8 cellular contexts compared by ENCODE assay signal in the genomic region with DNA sequence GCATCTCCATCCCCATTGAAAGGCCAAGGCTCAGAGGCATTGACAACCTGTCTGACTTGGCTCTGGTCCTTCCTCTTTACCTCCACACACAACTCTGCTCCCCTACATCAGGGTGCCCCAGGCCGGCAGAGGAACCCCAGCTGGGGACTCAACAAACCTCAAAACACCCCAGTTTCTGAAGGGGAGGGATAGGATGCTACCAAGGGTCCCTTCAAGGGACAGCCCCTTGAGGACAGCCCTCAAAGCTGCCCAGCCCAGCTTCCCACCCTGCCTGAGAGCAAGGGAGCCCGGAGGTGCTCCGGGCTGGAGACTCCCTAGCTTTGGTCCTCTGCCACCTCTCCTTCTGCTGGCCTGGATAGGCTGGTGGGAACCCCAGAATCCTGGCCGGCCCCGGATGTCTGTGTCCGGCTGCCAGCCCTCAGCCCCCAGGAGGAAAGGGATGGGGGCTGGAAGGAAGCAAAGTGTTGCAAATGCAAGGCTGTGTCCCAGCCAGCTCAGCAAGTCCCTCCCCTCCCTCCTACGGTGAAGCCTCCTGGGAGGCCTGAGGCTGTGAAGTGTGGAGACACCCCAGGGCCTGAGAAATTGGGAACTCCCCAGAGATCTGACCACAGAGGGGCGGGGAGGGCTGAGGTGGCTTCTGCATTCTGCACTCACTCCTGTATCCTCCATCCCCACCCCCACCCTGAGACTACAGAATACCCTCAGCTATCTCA. TPM values are rescaled to one million over a fixed set of nuclear protein-coding genes. Genes with fewer than 3 reads are reported as not detected.
A peak's percentile ranks its signal among the peaks of the same experiment; 100 is the strongest.
DNase-seq lines count a peak whose midpoint lies in the region; ATAC-seq and TF ChIP-seq lines count a peak whose summit lies in the region.

No MANE protein-coding gene starts in this region.

- H3K27me3 ChIP-seq in DOHH2 (ENCODE audit: control insufficient read depth, low read length): no peaks in the 10 kb centered on the region
- H3K27me3 ChIP-seq in gastroesophageal sphincter: no peaks in the 10 kb centered on the region
- no peaks in the 10 kb centered on the region for H3K27me3 ChIP-seq in adrenal gland
- H3K27me3 ChIP-seq in WERI-Rb-1 (ENCODE audit: insufficient read depth, low read depth, severe bottlenecking): no peaks in the 10 kb centered on the region

- no peak for TF ChIP-seq POLR2A in gastroesophageal sphincter (IDR thresholded peaks at IDR 0.05)
- TF ChIP-seq POLR2A in adrenal gland (IDR thresholded peaks at IDR 0.05): no peak

- H3K9me3 Mint-ChIP-seq in IgD-negative memory B cell: no peaks in the 10 kb centered on the region
- no peaks in the 10 kb centered on the region for H3K9me3 Mint-ChIP-seq in activated CD4-positive, alpha-beta T cell treated with anti-CD3 and anti-CD28 coated beads, Interleukin-2, amount 10 ng/mL, durations not matched to agents 7 days and 5 days

- H3K4me1 Mint-ChIP-seq in IgD-negative memory B cell: peaks cover 34 to 47% (median 38%) of the 10 kb centered on the region in 3 donors
- H3K4me1 Mint-ChIP-seq in activated CD4-positive, alpha-beta T cell treated with anti-CD3 and anti-CD28 coated beads, Interleukin-2, amount 10 ng/mL, durations not matched to agents 7 days and 5 days: peaks cover 51% of the 10 kb centered on the region

- POLR2A ChIA-PET in activated CD4-positive, alpha-beta T cell treated with anti-CD3 and anti-CD28 coated beads, Interleukin-2, amount 10 ng/mL, durations not matched to agents 7 days and 5 days (lab: Charles Lee): interaction anchor here (0.7 kb wide), 1 partner anchor 10 kb away, joined by 3 read pairs; no protein-coding TSS in a partner anchor

- no peak for ATAC-seq in gastroesophageal sphincter

- H3K9me2 ChIP-seq in DOHH2 (replicated peaks; ENCODE audit: control insufficient read depth, low read length): no peaks in the 10 kb centered on the region

- DNase-seq in activated CD4-positive, alpha-beta T cell treated with anti-CD3 and anti-CD28 coated beads, Interleukin-2, amount 10 ng/mL, durations not matched to agents 7 days and 5 days: peak; percentile 54
- DNase-seq in stimulated activated CD4-positive, alpha-beta T cell treated with anti-CD3 and anti-CD28 coated beads, Interleukin-15, amount 100 ng/mL, for 24 hours: peak; percentile 74
- DNase-seq in NCI-H1105 (lab: John Stamatoyannopoulos, UW) (no peak), adrenal gland (no peak), WERI-Rb-1 (no peak)

- 40 to 100% methylated on average over 1 of the region's 8 CpGs for WGBS in gastroesophageal sphincter (ENCODE audit: low coverage in 1 of 2), 2 donors
- 64 to 78% (median 70%) methylated on average over 2 to 8 of the region's 8 CpGs for WGBS in adrenal gland, 4 donors

- H3K36me3 Mint-ChIP-seq in IgD-negative memory B cell: no peaks in the 10 kb centered on the region
- peaks cover 22% of the 10 kb centered on the region for H3K36me3 Mint-ChIP-seq in activated CD4-positive, alpha-beta T cell treated with anti-CD3 and anti-CD28 coated beads, Interleukin-2, amount 10 ng/mL, durations not matched to agents 7 days and 5 days (ENCODE audit: low read depth)

- H3K9me3 ChIP-seq in DOHH2 (ENCODE audit: control insufficient read depth, insufficient read depth, low read length) (no peaks in the 10 kb centered on the region), gastroesophageal sphincter (no peaks in the 10 kb centered on the region), adrenal gland (replicated peaks in 1 of 3) (no peaks in the 10 kb centered on the region), WERI-Rb-1 (ENCODE audit: severe bottlenecking) (no peaks in the 10 kb centered on the region)

- H3K4me2 ChIP-seq in DOHH2 (ENCODE audit: low read length): peak overlapping the region; percentile 85

- H3K4me3 Mint-ChIP-seq in IgD-negative memory B cell: peak overlapping the region; percentile 82 to 88 (median 84)
- H3K4me3 Mint-ChIP-seq in activated CD4-positive, alpha-beta T cell treated with anti-CD3 and anti-CD28 coated beads, Interleukin-2, amount 10 ng/mL, durations not matched to agents 7 days and 5 days: peak overlapping the region; percentile 58

- intact Hi-C loops in adrenal gland (cut with DNase I): no loop called here

- peaks cover 32% of the 10 kb centered on the region for H3F3A ChIP-seq in DOHH2 (ENCODE audit: control insufficient read depth, insufficient read depth)

- H3K27ac Mint-ChIP-seq in IgD-negative memory B cell: peak overlapping the region; percentile 82 to 92 (median 88)
- H3K27ac Mint-ChIP-seq in activated CD4-positive, alpha-beta T cell treated with anti-CD3 and anti-CD28 coated beads, Interleukin-2, amount 10 ng/mL, durations not matched to agents 7 days and 5 days: no peak overlapping the region

- H3K4me1 ChIP-seq in DOHH2 (ENCODE audit: control insufficient read depth, low read length) (peaks cover 64% of the 10 kb centered on the region), gastroesophageal sphincter (peaks cover 0 to 47% (median 17%) of the 10 kb centered on the region in 3 donors), adrenal gland (replicated peaks in 1 of 2) (peaks cover 6 to 27% of the 10 kb centered on the region in 2 donors)

- H3K4me3 ChIP-seq in DOHH2 (ENCODE audit: low read length): peak overlapping the region; percentile 82
- no peak overlapping the region for H3K4me3 ChIP-seq in gastroesophageal sphincter
- no peak overlapping the region for H3K4me3 ChIP-seq in adrenal gland
- H3K4me3 ChIP-seq in WERI-Rb-1 (ENCODE audit: low read depth, low read length): no peak overlapping the region

- CTCF ChIA-PET in activated CD4-positive, alpha-beta T cell treated with anti-CD3 and anti-CD28 coated beads, Interleukin-2, amount 10 ng/mL, durations not matched to agents 7 days and 5 days (lab: Charles Lee): interaction anchor here (0.5 to 1.8 kb wide), 8 partner anchors 10 to 338 kb away, joined by 3 to 6 read pairs (median 4); partner anchors contain the start of gene TMEM39B

- peaks cover 1% of the 10 kb centered on the region for H3K27me3 Mint-ChIP-seq in IgD-negative memory B cell
- H3K27me3 Mint-ChIP-seq in activated CD4-positive, alpha-beta T cell treated with anti-CD3 and anti-CD28 coated beads, Interleukin-2, amount 10 ng/mL, durations not matched to agents 7 days and 5 days: no peaks in the 10 kb centered on the region

- peaks cover 15% of the 10 kb centered on the region for H4K20me1 ChIP-seq in DOHH2 (ENCODE audit: control insufficient read depth, insufficient read depth, low read depth, low read length)

- H3K79me2 ChIP-seq in DOHH2 (ENCODE audit: control insufficient read depth, low read length): peaks cover 36% of the 10 kb centered on the region

- TF ChIP-seq CTCF in DOHH2 (IDR thresholded peaks at IDR 0.05; ENCODE audit: low read depth, low read length, poor library complexity, severe bottlenecking) (no peak), gastroesophageal sphincter (IDR thresholded peaks at IDR 0.05) (no peak), adrenal gland (IDR thresholded peaks at IDR 0.05) (no peak), WERI-Rb-1 (IDR thresholded peaks at IDR 0.05; ENCODE audit: low read depth, low read length) (no peak)

- no peak for TF ChIP-seq EP300 in gastroesophageal sphincter (IDR thresholded peaks at IDR 0.05)

- peaks cover 30% of the 10 kb centered on the region for H3K36me3 ChIP-seq in DOHH2 (ENCODE audit: control insufficient read depth, low read length)
- peaks cover 0 to 15% of the 10 kb centered on the region in 2 donors for H3K36me3 ChIP-seq in gastroesophageal sphincter
- H3K36me3 ChIP-seq in adrenal gland (replicated peaks in 1 of 2): peaks cover 0 to 18% of the 10 kb centered on the region in 2 donors
- H3K36me3 ChIP-seq in WERI-Rb-1: peaks cover 31% of the 10 kb centered on the region

- H3K27ac ChIP-seq in DOHH2 (ENCODE audit: low read depth, low read length) (peak overlapping the region; percentile 53), gastroesophageal sphincter (peak overlapping the region in 3 of 4 donors; percentile 62 to 82 (median 67)), adrenal gland (peak overlapping the region in 1 of 5 donors; percentile 81), WERI-Rb-1 (no peak overlapping the region)

RNA-seq across cellular contexts. Expression of gene MARCKSL1, which starts 1.1 kb away (rescaled TPM):
- polyA plus RNA-seq in IgD-negative memory B cell (219 TPM), adrenal gland (10 to 100 TPM; 34.4 to 54.8 (median 49.2) TPM)
- total RNA-seq in activated CD4-positive, alpha-beta T cell treated with anti-CD3 and anti-CD28 coated beads, Interleukin-2, amount 10 ng/mL, durations not matched to agents 7 days and 5 days: 10 to 100 TPM; 31.0 to 31.6 TPM
- total RNA-seq in gastroesophageal sphincter (1 to 10 TPM; 4.0 to 9.0 (median 7.4) TPM), adrenal gland (10 to 100 TPM; 24.2 to 82.2 (median 50.0) TPM)

RNA-seq across cellular contexts. Expression of gene FAM229A, which starts 25.2 kb away (rescaled TPM):
- polyA plus RNA-seq in IgD-negative memory B cell (1.7 TPM), adrenal gland (100 to 1,000 TPM in 1 of 3 donors, 10 to 100 TPM in 1, 1 to 10 TPM in 1; 1.6 to 110 (median 56.7) TPM)
- 1 to 10 TPM; 8.2 to 8.5 TPM for total RNA-seq in activated CD4-positive, alpha-beta T cell treated with anti-CD3 and anti-CD28 coated beads, Interleukin-2, amount 10 ng/mL, durations not matched to agents 7 days and 5 days
- total RNA-seq in gastroesophageal sphincter (1 to 10 TPM in 3 of 4 donors, under 1 TPM in 1; 0.74 to 7.6 (median 4.9) TPM), adrenal gland (10 to 100 TPM in 3 of 8 donors, 1 to 10 TPM in 5; 1.3 to 12.8 (median 5.8) TPM)

RNA-seq across cellular contexts. Expression of gene TSSK3, which starts 25.2 kb away (rescaled TPM):
- polyA plus RNA-seq in IgD-negative memory B cell (not detected), adrenal gland (1 to 10 TPM in 2 of 3 donors, under 1 TPM in 1; 0.84 to 2.1 (median 1.2) TPM)
- total RNA-seq in activated CD4-positive, alpha-beta T cell treated with anti-CD3 and anti-CD28 coated beads, Interleukin-2, amount 10 ng/mL, durations not matched to agents 7 days and 5 days: 1 to 10 TPM; 1.5 to 2.2 TPM
- total RNA-seq in gastroesophageal sphincter (1 to 10 TPM in 1 of 4 donors, not detected in 3; 3.6 TPM), adrenal gland (1 to 10 TPM in 5 of 8 donors, under 1 TPM in 2, not detected in 1; 0.69 to 5.3 (median 2.4) TPM)

RNA-seq across cellular contexts. Expression of gene HDAC1, which starts 45.2 kb away (rescaled TPM):
- 183 TPM for polyA plus RNA-seq in IgD-negative memory B cell
- 100 to 1,000 TPM; 226 to 230 TPM for total RNA-seq in activated CD4-positive, alpha-beta T cell treated with anti-CD3 and anti-CD28 coated beads, Interleukin-2, amount 10 ng/mL, durations not matched to agents 7 days and 5 days
- 10 to 100 TPM; 49.5 to 60.5 (median 59.5) TPM for total RNA-seq in gastroesophageal sphincter
- 10 to 100 TPM; 52.2 to 93.1 (median 74.7) TPM for total RNA-seq in adrenal gland
- polyA plus RNA-seq in adrenal gland: 10 to 100 TPM; 54.4 to 70.1 (median 59.6) TPM

RNA-seq across cellular contexts. Expression of gene BSDC1, which starts 57.1 kb away (rescaled TPM):
- polyA plus RNA-seq in IgD-negative memory B cell (41.0 TPM), adrenal gland (10 to 100 TPM; 47.9 to 80.2 (median 63.9) TPM)
- 10 to 100 TPM; 42.9 to 44.6 TPM for total RNA-seq in activated CD4-positive, alpha-beta T cell treated with anti-CD3 and anti-CD28 coated beads, Interleukin-2, amount 10 ng/mL, durations not matched to agents 7 days and 5 days
- total RNA-seq in gastroesophageal sphincter (10 to 100 TPM; 56.5 to 74.2 (median 70.0) TPM), adrenal gland (100 to 1,000 TPM in 7 of 8 donors, 10 to 100 TPM in 1; 95.5 to 153 (median 112) TPM)

Comparison
In these comparisons a context has a peak if more than half of its experiments do, and no peak if none do; other contexts are left out.
1. DNase-seq: peak in activated CD4-positive, alpha-beta T cell treated with anti-CD3 and anti-CD28 coated beads, Interleukin-2, amount 10 ng/mL, durations not matched to agents 7 days and 5 days (single experiment) and stimulated activated CD4-positive, alpha-beta T cell treated with anti-CD3 and anti-CD28 coated beads, Interleukin-15, amount 100 ng/mL, for 24 hours (single experiment); none in NCI-H1105 (single experiment), adrenal gland (0 of 7) and WERI-Rb-1 (single experiment).